29 cellular contexts compared by ENCODE assay signal in genomic region chr12:110798461-110798860, GRCh38. TPM values are rescaled to one million over a fixed set of nuclear protein-coding genes. Genes with fewer than 3 reads are reported as not detected.
"Had no signal": no experiment of that assay in that cellular context is flagged by ENCODE, and none has a peak within 500 bp of the region (broad histone marks: within the 10 kb centered on the region; RNA-seq: fewer than 3 reads in every experiment).

No MANE protein-coding gene starts in this region.

- H3K4me1 Mint-ChIP-seq: memory B cell; nephron; stimulated activated naive B cell treated with anti-CD40 and anti-IgM and Interleukin-4, amounts not matched to agents 10 μg/mL and 1 μg/mL and 100 μg/mL, for 72 hours had no signal

- DNase-seq: islet precursor cell; left ventricle myocardium inferior; naive thymus-derived CD8-positive, alpha-beta T cell; nucleus accumbens; pancreas; retina; right cardiac atrium; small intestine; spleen; stimulated activated CD4-positive, alpha-beta T cell treated with anti-CD3 and anti-CD28 coated beads, Interleukin-4, amount 100 ng/mL, for 24 hours; stimulated activated naive B cell treated with anti-CD40 and anti-IgM and Interleukin-4, amounts not matched to agents 10 μg/mL and 1 μg/mL and 100 μg/mL, for 72 hours; stimulated activated naive CD8-positive, alpha-beta T cell treated with anti-CD3 and anti-CD28 coated beads, Interleukin-15, Interleukin-2, amounts not matched to agents 100 U/mL and 50 U/mL, for 24 hours; stomach; testis; thyroid gland; transverse colon; upper lobe of left lung had no signal

- H3K4me3 ChIP-seq: hepatocyte, left ventricle myocardium inferior, lung, pancreas, prostate gland, spleen, stomach, testis, thyroid gland, transverse colon, upper lobe of left lung, vagina had no signal

- H3K4me3 Mint-ChIP-seq: memory B cell; naive thymus-derived CD8-positive, alpha-beta T cell; nephron; neural crest cell; stimulated activated naive B cell treated with anti-CD40 and anti-IgM and Interleukin-4, amounts not matched to agents 10 μg/mL and 1 μg/mL and 100 μg/mL, for 72 hours had no signal

- FAIRE-seq: pancreas, small intestine had no signal

- H3K27ac Mint-ChIP-seq: memory B cell; nephron; stimulated activated naive B cell treated with anti-CD40 and anti-IgM and Interleukin-4, amounts not matched to agents 10 μg/mL and 1 μg/mL and 100 μg/mL, for 72 hours had no signal

- ATAC-seq: naive thymus-derived CD8-positive, alpha-beta T cell; right cardiac atrium; sciatic nerve; stimulated activated naive B cell treated with anti-CD40 and anti-IgM and Interleukin-4, amounts not matched to agents 10 μg/mL and 1 μg/mL and 100 μg/mL, for 72 hours; stimulated activated naive CD8-positive, alpha-beta T cell treated with anti-CD3 and anti-CD28 coated beads, Interleukin-15, Interleukin-2, amounts not matched to agents 100 U/mL and 50 U/mL, for 24 hours had no signal

RNA-seq across cellular contexts. Expression of gene CCDC63, which starts 48.3 kb away (rescaled TPM):
- total RNA-seq: hepatocyte; kidney epithelial cell; left ventricle myocardium inferior; lung; mucosa of gallbladder; naive thymus-derived CD8-positive, alpha-beta T cell; neural crest cell; osteoblast; pancreas; right cardiac atrium; sciatic nerve; spleen; stomach; thyroid gland; transverse colon; upper lobe of left lung; urinary bladder; vagina had no signal
- polyA plus RNA-seq: hepatocyte; lung; naive thymus-derived CD8-positive, alpha-beta T cell; pancreas; right cardiac atrium; small intestine; spleen; stomach; urinary bladder had no signal
